8 cellular contexts compared by ENCODE assay signal in genomic region chr3:177196473-177197040, GRCh38. TPM values are rescaled to one million over a fixed set of nuclear protein-coding genes. Genes with fewer than 3 reads are reported as not detected.
DNase-seq lines count a peak whose midpoint lies in the region; ATAC-seq and TF ChIP-seq lines count a peak whose summit lies in the region.

No MANE protein-coding gene starts in this region.

- TF ChIP-seq EP300 in Ishikawa (IDR thresholded peaks at IDR 0.05; ENCODE audit: borderline replicate concordance): no peak

- H3K14ac ChIP-seq in mesenchymal stem cell (ENCODE audit: low read length in 2 of 2): peak overlapping the region; percentile 86 to 97

- peak; percentile 3 for ATAC-seq in activated B cell treated with CpG ODN at 0.5 μM for 24 hours (ENCODE audit: low read depth)
- no peak for ATAC-seq in stimulated activated naive CD8-positive, alpha-beta T cell treated with anti-CD3 and anti-CD28 coated beads, Interleukin-15, Interleukin-2, amounts not matched to agents 100 U/mL and 50 U/mL, for 24 hours
- ATAC-seq in GM19035 (IDR thresholded peaks at IDR 0.05; ENCODE audit: unreplicated experiment): no peak

- H3K4me2 ChIP-seq in mesenchymal stem cell (ENCODE audit: low read length, poor library complexity, severe bottlenecking): peak overlapping the region; percentile 38

- DNase-seq in DMS53 (lab: John Stamatoyannopoulos, UW): peak; percentile 52
- DNase-seq in DMS53 treated with DMSO at 0.1 percent for 48 hours (lab: John Stamatoyannopoulos, UW; ENCODE audit: unreplicated experiment): no peak
- peak; percentile 52 for DNase-seq in activated B cell treated with CpG ODN at 0.5 μM for 24 hours
- DNase-seq in effector CD8-positive, alpha-beta T cell (lab: John Stamatoyannopoulos, UW): peak; percentile 47
- DNase-seq in mesenchymal stem cell: peak; percentile 57
- peak; percentile 44 for DNase-seq in stimulated activated naive CD8-positive, alpha-beta T cell treated with anti-CD3 and anti-CD28 coated beads, Interleukin-15, Interleukin-2, amounts not matched to agents 100 U/mL and 50 U/mL, for 24 hours

- H3K36me3 ChIP-seq in mesenchymal stem cell (ENCODE audit: control insufficient read depth in 1 of 2, insufficient read depth in 2 of 2, low read depth in 1 of 2, low read length in 2 of 2): no peaks in the 10 kb centered on the region

- H3K9me3 ChIP-seq in mesenchymal stem cell (ENCODE audit: control insufficient read depth, low read length): no peaks in the 10 kb centered on the region

- H3K9me3 Mint-ChIP-seq in activated B cell treated with CpG ODN at 0.5 μM for 24 hours: no peaks in the 10 kb centered on the region

- H3K27me3 ChIP-seq in mesenchymal stem cell (ENCODE audit: control insufficient read depth in 1 of 2, insufficient read depth in 1 of 2, low read length in 2 of 2): no peaks in the 10 kb centered on the region

- 2% methylated on average over 25 of the region's 42 CpGs for WGBS in mesenchymal stem cell

- H3K4me1 Mint-ChIP-seq in activated B cell treated with CpG ODN at 0.5 μM for 24 hours: peaks cover 59% of the 10 kb centered on the region

- peak overlapping the region; percentile 100 for H2BK120ac ChIP-seq in mesenchymal stem cell (ENCODE audit: low read depth, low read length)

- TF ChIP-seq CTCF in activated B cell treated with CpG ODN at 0.5 μM for 24 hours (IDR thresholded peaks at IDR 0.05): no peak

- H3K36me3 Mint-ChIP-seq in activated B cell treated with CpG ODN at 0.5 μM for 24 hours (ENCODE audit: low read depth): peaks cover 28% of the 10 kb centered on the region

- peak overlapping the region; percentile 93 for H3K9ac ChIP-seq in mesenchymal stem cell (ENCODE audit: low read length)

- no peak overlapping the region for H2BK15ac ChIP-seq in mesenchymal stem cell (ENCODE audit: low read depth, poor library complexity, severe bottlenecking)

- H3K27ac ChIP-seq in mesenchymal stem cell (ENCODE audit: low read length, poor library complexity, severe bottlenecking): peak overlapping the region; percentile 93

- H3K4me3 Mint-ChIP-seq in activated B cell treated with CpG ODN at 0.5 μM for 24 hours: peak overlapping the region; percentile 97

- intact Hi-C loops in activated B cell treated with CpG ODN at 0.5 μM for 24 hours (cut with micrococcal nuclease): loop anchor here (1.0 to 10.0 kb wide), 8 partner anchors 51 to 1188 kb away; no protein-coding TSS in a partner anchor

- TF ChIP-seq RAD21 in Ishikawa (IDR thresholded peaks at IDR 0.05; ENCODE audit: low read depth): peak; percentile 16; the same call in 1 of the 2 replicates

- POLR2A ChIA-PET in activated B cell treated with CpG ODN at 0.5 μM for 24 hours (lab: Charles Lee): interaction anchor here (0.7 to 7.0 kb wide), 21 partner anchors 17 to 401 kb away, joined by 3 to 247 read pairs (median 7); no protein-coding TSS in a partner anchor

- peak overlapping the region; percentile 97 for H3K27ac Mint-ChIP-seq in activated B cell treated with CpG ODN at 0.5 μM for 24 hours

- peaks cover 4% of the 10 kb centered on the region for H3K4me1 ChIP-seq in mesenchymal stem cell (ENCODE audit: control insufficient read depth, insufficient read depth, low read depth, low read length)

- peak overlapping the region; percentile 80 for H4K91ac ChIP-seq in mesenchymal stem cell (ENCODE audit: low read length)

- H3K27me3 Mint-ChIP-seq in activated B cell treated with CpG ODN at 0.5 μM for 24 hours: no peaks in the 10 kb centered on the region

- H3K23ac ChIP-seq in mesenchymal stem cell (ENCODE audit: low read length in 2 of 2): peak overlapping the region; percentile 14 to 96

- no peaks in the 10 kb centered on the region for H3K79me1 ChIP-seq in mesenchymal stem cell (replicated peaks; ENCODE audit: low read length, poor library complexity, severe bottlenecking)

- CTCF ChIA-PET in activated B cell treated with CpG ODN at 0.5 μM for 24 hours (lab: Charles Lee): interaction anchor here (1.0 to 2.9 kb wide), 5 partner anchors 92 to 164 kb away, joined by 3 to 29 read pairs (median 11); no protein-coding TSS in a partner anchor

- H3K18ac ChIP-seq in mesenchymal stem cell (ENCODE audit: low read depth in 1 of 2, low read length in 2 of 2): peak overlapping the region; percentile 87 to 96

- peak overlapping the region; percentile 54 for H2AK5ac ChIP-seq in mesenchymal stem cell (ENCODE audit: low read length, severe bottlenecking)

- peak overlapping the region; percentile 98 for H2BK5ac ChIP-seq in mesenchymal stem cell (ENCODE audit: low read depth, low read length, poor library complexity, severe bottlenecking)

- no peak overlapping the region for H2AFZ ChIP-seq in mesenchymal stem cell (ENCODE audit: low read depth, low read length)

- H3K4ac ChIP-seq in mesenchymal stem cell (ENCODE audit: low read depth in 1 of 2, low read length in 2 of 2): peak overlapping the region; percentile 79 to 99

- H3K4me3 ChIP-seq in mesenchymal stem cell (ENCODE audit: insufficient read depth in 1 of 2, low read depth in 1 of 2, low read length in 2 of 2): peak overlapping the region; percentile 76 to 82

- peak overlapping the region; percentile 18 to 71 for H2BK12ac ChIP-seq in mesenchymal stem cell (ENCODE audit: low read length in 2 of 2)

- H4K8ac ChIP-seq in mesenchymal stem cell (ENCODE audit: low read length): peak overlapping the region; percentile 93

TF ChIP-seq in Ishikawa, 13 proteins besides CTCF, POLR2A, EP300 and RAD21:
- TF ChIP-seq TEAD4 (IDR thresholded peaks at IDR 0.05) (no peak), EGR1 (IDR thresholded peaks at IDR 0.05) (no peak), TAF1 (IDR thresholded peaks at IDR 0.05; ENCODE audit: low read depth) (peak; percentile 34; the same call in 1 of the 2 replicates), TCF12 (IDR thresholded peaks at IDR 0.05; ENCODE audit: low read depth) (no peak; the same call in none of the 2 replicates), FOXM1 (IDR thresholded peaks at IDR 0.05; ENCODE audit: borderline replicate concordance, low read depth) (0 out of 2 replicates have a peak, but pooled peaks have one; percentile 15), MAX (IDR thresholded peaks at IDR 0.05) (peak; percentile 71), USF1 (IDR thresholded peaks at IDR 0.05) (peak; percentile 68), REST (IDR thresholded peaks at IDR 0.05; ENCODE audit: low read depth) (no peak), CREB1 (IDR thresholded peaks at IDR 0.05; ENCODE audit: low read depth) (no peak), NFIC (IDR thresholded peaks at IDR 0.05) (no peak), CEBPB (IDR thresholded peaks at IDR 0.05) (no peak), ZBTB7A (IDR thresholded peaks at IDR 0.05; ENCODE audit: low read depth) (peak; percentile 85; the same call in 1 of the 2 replicates), YY1 (IDR thresholded peaks at IDR 0.05; ENCODE audit: low read depth) (peak; percentile 63; the same call in 1 of the 2 replicates)

RNA-seq across cellular contexts. Expression of gene TBL1XR1, which starts 0.7 kb away (rescaled TPM):
- total RNA-seq in activated B cell treated with CpG ODN at 0.5 μM for 24 hours: 312 and 372 TPM in 2 replicates
- 26.7 TPM for polyA plus RNA-seq in mesenchymal stem cell (2013, experiment 1 of 2)
- 27.8 TPM for polyA plus RNA-seq in mesenchymal stem cell (2013, experiment 2 of 2)
